ENCODE assay signal across 12 cellular contexts in the genomic region with DNA sequence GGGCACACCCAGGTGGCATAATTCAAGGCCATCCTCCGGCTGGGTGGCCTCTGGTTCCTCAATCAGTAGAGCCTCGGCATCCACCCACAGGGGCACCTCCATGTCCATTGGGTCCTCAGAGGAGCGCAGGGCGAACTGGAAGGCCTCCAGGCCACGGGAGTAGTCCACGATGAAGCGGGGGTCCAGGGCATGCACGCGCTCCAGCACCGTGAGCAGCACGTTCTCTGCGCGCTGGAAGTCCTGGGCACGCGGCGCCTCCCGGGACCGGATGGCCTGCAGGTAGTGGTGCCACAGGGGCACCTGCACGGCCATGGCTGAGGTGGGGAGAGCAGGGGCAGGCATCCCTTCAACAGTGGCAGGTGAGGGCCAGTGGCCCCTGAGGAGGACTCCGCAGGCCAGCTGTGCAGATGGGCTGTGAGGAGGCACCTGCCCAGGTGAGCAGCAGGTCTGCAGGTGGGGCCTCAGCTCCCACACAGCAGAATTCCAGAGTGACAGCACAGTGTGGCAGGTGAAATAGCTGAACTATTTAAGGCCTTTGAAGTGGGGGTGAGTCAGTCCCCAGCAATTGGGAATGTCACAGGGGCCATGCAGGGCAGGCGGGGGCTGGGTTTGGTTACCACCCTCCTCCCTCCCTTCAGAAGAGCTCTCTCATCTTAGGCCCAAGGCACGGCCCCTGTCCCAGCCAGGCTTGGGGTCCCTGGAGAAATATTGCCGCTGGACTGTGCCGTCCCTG. TPM values are rescaled to one million over a fixed set of nuclear protein-coding genes. Genes with fewer than 3 reads are reported as not detected.
A peak's percentile ranks its signal among the peaks of the same experiment; 100 is the strongest.
DNase-seq lines count a peak whose midpoint lies in the region; ATAC-seq and TF ChIP-seq lines count a peak whose summit lies in the region.
"Had no signal": no experiment of that assay in that cellular context is flagged by ENCODE, and none has a peak within 500 bp of the region (broad histone marks: within the 10 kb centered on the region; RNA-seq: fewer than 3 reads in every experiment).

A gene (minus strand): TSS at position 501 of the 733 bp plus-strand sequence. CDS start 159 bp downstream, at position 342.

- H3K27ac ChIP-seq in C4-2B (peak within 1 kb of the TSS; percentile 76), esophagus (ENCODE audit: low read depth in 2 of 2, low read length in 1 of 2) (peak within 1 kb of the TSS; percentile 95 to 99), esophagus muscularis mucosa (replicated peaks in 1 of 4) (no peak within 1 kb of the TSS)
- H3K27ac ChIP-seq: ovary had no signal

- H3K36me3 ChIP-seq in esophagus (ENCODE audit: control insufficient read depth in 2 of 2, insufficient read depth in 2 of 2, low read length in 1 of 2) (peaks cover 0 to 14% of the 10 kb centered on the region in 2 donors), mucosa of descending colon (ENCODE audit: low read depth) (no peaks in the 10 kb centered on the region), esophagus muscularis mucosa (no peaks in the 10 kb centered on the region)
- H3K36me3 ChIP-seq: ovary had no signal

- H3K4me3 ChIP-seq in esophagus (ENCODE audit: low read depth in 1 of 2, low read length in 2 of 2) = peak within 1 kb of the TSS; percentile 76 to 82
- H3K4me3 ChIP-seq in mucosa of descending colon = no peak within 1 kb of the TSS
- H3K4me3 ChIP-seq in esophagus muscularis mucosa = no peak within 1 kb of the TSS
- H3K4me3 ChIP-seq: ovary had no signal

- peak; percentile 1 for ATAC-seq in mucosa of descending colon
- no peak for ATAC-seq in HG03442 (IDR thresholded peaks at IDR 0.05; ENCODE audit: unreplicated experiment)

- WGBS in esophagus, 2 donors = 67 to 74% methylated on average over 24 of the region's 24 CpGs
- 88% methylated on average over 11 of the region's 24 CpGs for WGBS in esophagus muscularis mucosa

- TF ChIP-seq EP300 in Ishikawa (IDR thresholded peaks at IDR 0.05; ENCODE audit: borderline replicate concordance) (peak; percentile 90), esophagus muscularis mucosa (IDR thresholded peaks at IDR 0.05) (no peak)

- no peaks in the 10 kb centered on the region for H3K9me3 ChIP-seq in esophagus (ENCODE audit: control insufficient read depth in 2 of 2, insufficient read depth in 1 of 2, low read depth in 1 of 2, low read length in 1 of 2)
- H3K9me3 ChIP-seq in mucosa of descending colon = no peaks in the 10 kb centered on the region
- H3K9me3 ChIP-seq in esophagus muscularis mucosa = no peaks in the 10 kb centered on the region
- H3K9me3 ChIP-seq: ovary had no signal

- TF ChIP-seq CTCF in C4-2B (conservative IDR thresholded peaks at IDR 0.05) (no peak), mucosa of descending colon (IDR thresholded peaks at IDR 0.05) (no peak), esophagus muscularis mucosa (IDR thresholded peaks at IDR 0.05) (no peak)

- H3K4me1 ChIP-seq in esophagus (ENCODE audit: control insufficient read depth in 2 of 2, insufficient read depth in 2 of 2, low read length in 1 of 2) (peaks cover 9 to 48% of the 10 kb centered on the region in 2 donors), mucosa of descending colon (ENCODE audit: low read depth) (peaks cover 9% of the 10 kb centered on the region), esophagus muscularis mucosa (peaks cover 11 to 20% (median 13%) of the 10 kb centered on the region in 4 donors)

- no peak for TF ChIP-seq POLR2A in esophagus muscularis mucosa (IDR thresholded peaks at IDR 0.05; ENCODE audit: low read depth)

- no peaks in the 10 kb centered on the region for H3K27me3 ChIP-seq in esophagus (ENCODE audit: control insufficient read depth in 1 of 2, insufficient read depth in 2 of 2, low read length in 2 of 2)
- peaks cover 0 to 7% (median 0%) of the 10 kb centered on the region in 4 donors for H3K27me3 ChIP-seq in esophagus muscularis mucosa
- H3K27me3 ChIP-seq: ovary had no signal

- peak in 2 of 3 donors; percentile 32 to 49 for DNase-seq in mucosa of descending colon
- DNase-seq in esophagus muscularis mucosa (ENCODE audit: extremely low spot score) = no peak
- no peak for DNase-seq in activated naive CD4-positive, alpha-beta T cell treated with anti-CD3 and anti-CD28 coated beads, Interleukin-2, amount 50 U/mL, for 16 hours
- no peak for DNase-seq in NCI-H1092 (lab: John Stamatoyannopoulos, UW)
- DNase-seq: AML-193, ovary had no signal

- intact Hi-C loops in mucosa of descending colon (cut with DNase I, micrococcal nuclease) (no loop called here), esophagus muscularis mucosa (cut with DNase I) (no loop called here)

- TF ChIP-seq RAD21 in Ishikawa (IDR thresholded peaks at IDR 0.05; ENCODE audit: low read depth) = peak; percentile 16; the same call in 1 of the 2 replicates

TF ChIP-seq in Ishikawa, 13 proteins besides CTCF, POLR2A, EP300 and RAD21:
- TF ChIP-seq NFIC (IDR thresholded peaks at IDR 0.05) = peak; percentile 76
- TF ChIP-seq, protein P1, sequence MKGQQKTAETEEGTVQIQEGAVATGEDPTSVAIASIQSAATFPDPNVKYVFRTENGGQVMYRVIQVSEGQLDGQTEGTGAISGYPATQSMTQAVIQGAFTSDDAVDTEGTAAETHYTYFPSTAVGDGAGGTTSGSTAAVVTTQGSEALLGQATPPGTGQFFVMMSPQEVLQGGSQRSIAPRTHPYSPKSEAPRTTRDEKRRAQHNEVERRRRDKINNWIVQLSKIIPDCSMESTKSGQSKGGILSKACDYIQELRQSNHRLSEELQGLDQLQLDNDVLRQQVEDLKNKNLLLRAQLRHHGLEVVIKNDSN (IDR thresholded peaks at IDR 0.05) = peak; percentile 54
- TF ChIP-seq EGR1 (IDR thresholded peaks at IDR 0.05) = peak; percentile 48; the same call in 1 of the 2 replicates
- peak; percentile 56; the same call in 1 of the 2 replicates for TF ChIP-seq FOXM1 (IDR thresholded peaks at IDR 0.05; ENCODE audit: borderline replicate concordance, low read depth)
- no peak for TF ChIP-seq TAF1 (IDR thresholded peaks at IDR 0.05; ENCODE audit: low read depth)
- TF ChIP-seq YY1 (IDR thresholded peaks at IDR 0.05; ENCODE audit: low read depth) = 0 out of 2 replicates have a peak, but pooled peaks have one; percentile 32
- TF ChIP-seq TEAD4 (IDR thresholded peaks at IDR 0.05) = peak; percentile 98
- TF ChIP-seq ZBTB7A (IDR thresholded peaks at IDR 0.05; ENCODE audit: low read depth) = 0 out of 2 replicates have a peak, but pooled peaks have one; percentile 26
- TF ChIP-seq TCF12 (IDR thresholded peaks at IDR 0.05; ENCODE audit: low read depth) = peak; percentile 98
- 0 out of 2 replicates have a peak, but pooled peaks have one; percentile 17 for TF ChIP-seq CEBPB (IDR thresholded peaks at IDR 0.05)
- TF ChIP-seq, protein P2, sequence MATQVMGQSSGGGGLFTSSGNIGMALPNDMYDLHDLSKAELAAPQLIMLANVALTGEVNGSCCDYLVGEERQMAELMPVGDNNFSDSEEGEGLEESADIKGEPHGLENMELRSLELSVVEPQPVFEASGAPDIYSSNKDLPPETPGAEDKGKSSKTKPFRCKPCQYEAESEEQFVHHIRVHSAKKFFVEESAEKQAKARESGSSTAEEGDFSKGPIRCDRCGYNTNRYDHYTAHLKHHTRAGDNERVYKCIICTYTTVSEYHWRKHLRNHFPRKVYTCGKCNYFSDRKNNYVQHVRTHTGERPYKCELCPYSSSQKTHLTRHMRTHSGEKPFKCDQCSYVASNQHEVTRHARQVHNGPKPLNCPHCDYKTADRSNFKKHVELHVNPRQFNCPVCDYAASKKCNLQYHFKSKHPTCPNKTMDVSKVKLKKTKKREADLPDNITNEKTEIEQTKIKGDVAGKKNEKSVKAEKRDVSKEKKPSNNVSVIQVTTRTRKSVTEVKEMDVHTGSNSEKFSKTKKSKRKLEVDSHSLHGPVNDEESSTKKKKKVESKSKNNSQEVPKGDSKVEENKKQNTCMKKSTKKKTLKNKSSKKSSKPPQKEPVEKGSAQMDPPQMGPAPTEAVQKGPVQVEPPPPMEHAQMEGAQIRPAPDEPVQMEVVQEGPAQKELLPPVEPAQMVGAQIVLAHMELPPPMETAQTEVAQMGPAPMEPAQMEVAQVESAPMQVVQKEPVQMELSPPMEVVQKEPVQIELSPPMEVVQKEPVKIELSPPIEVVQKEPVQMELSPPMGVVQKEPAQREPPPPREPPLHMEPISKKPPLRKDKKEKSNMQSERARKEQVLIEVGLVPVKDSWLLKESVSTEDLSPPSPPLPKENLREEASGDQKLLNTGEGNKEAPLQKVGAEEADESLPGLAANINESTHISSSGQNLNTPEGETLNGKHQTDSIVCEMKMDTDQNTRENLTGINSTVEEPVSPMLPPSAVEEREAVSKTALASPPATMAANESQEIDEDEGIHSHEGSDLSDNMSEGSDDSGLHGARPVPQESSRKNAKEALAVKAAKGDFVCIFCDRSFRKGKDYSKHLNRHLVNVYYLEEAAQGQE (IDR thresholded peaks at IDR 0.05; ENCODE audit: low read depth) = no peak
- TF ChIP-seq CREB1 (IDR thresholded peaks at IDR 0.05; ENCODE audit: low read depth) = no peak
- TF ChIP-seq, protein P3, sequence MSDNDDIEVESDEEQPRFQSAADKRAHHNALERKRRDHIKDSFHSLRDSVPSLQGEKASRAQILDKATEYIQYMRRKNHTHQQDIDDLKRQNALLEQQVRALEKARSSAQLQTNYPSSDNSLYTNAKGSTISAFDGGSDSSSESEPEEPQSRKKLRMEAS (IDR thresholded peaks at IDR 0.05) = peak; percentile 67
TF ChIP-seq in Ishikawa: peak in this region for 10.

RNA-seq across cellular contexts. Expression of the gene that starts here (rescaled TPM):
- polyA plus RNA-seq in esophagus = 100 to 1,000 TPM; 181 to 254 TPM
- 10 to 100 TPM in 1 of 3 donors, 1 to 10 TPM in 2; 3.3 to 13.2 (median 8.1) TPM for total RNA-seq in mucosa of descending colon
- total RNA-seq in esophagus muscularis mucosa = under 1 TPM in 1 of 4 donors, not detected in 3; 0.83 TPM
- total RNA-seq: activated CD8-positive, alpha-beta memory T cell treated with anti-CD3 and anti-CD28 coated beads for 36 hours; LHCN-M2 had no signal

Comparison
In these comparisons a context has a peak if more than half of its experiments do, and no peak if none do; other contexts are left out.
1. H3K27ac ChIP-seq: peak in C4-2B (single experiment) and esophagus (2 of 2); none in esophagus muscularis mucosa (0 of 4).
2. H3K4me3 ChIP-seq: peak in esophagus (2 of 2); none in mucosa of descending colon (single experiment) and esophagus muscularis mucosa (0 of 4).
3. DNase-seq: peak in mucosa of descending colon (2 of 3); none in esophagus muscularis mucosa (single experiment), activated naive CD4-positive, alpha-beta T cell treated with anti-CD3 and anti-CD28 coated beads, Interleukin-2, amount 50 U/mL, for 16 hours (single experiment) and NCI-H1092 (single experiment).